10 cellular contexts compared by ENCODE assay signal in genomic region chr7:77269360-77270075, GRCh38.
DNase-seq lines count a peak whose midpoint lies in the region; ATAC-seq lines count a peak whose summit lies in the region.
"Had no signal": no experiment of that assay in that cellular context is flagged by ENCODE, and none has a peak within 500 bp of the region (broad histone marks: within the 10 kb centered on the region; RNA-seq: fewer than 3 reads in every experiment).

No MANE protein-coding gene starts in this region.

- H3K36me3 ChIP-seq in mucosa of rectum (ENCODE audit: control insufficient read depth in 2 of 2, insufficient read depth in 2 of 2, low read length in 2 of 2) = no peaks in the 10 kb centered on the region

- ATAC-seq in GM18508 (IDR thresholded peaks at IDR 0.05; ENCODE audit: insufficient read depth, unreplicated experiment) (peak; percentile 49), HG02623 (IDR thresholded peaks at IDR 0.05; ENCODE audit: unreplicated experiment) (peak; percentile 64)

- no peak overlapping the region for H3K9ac ChIP-seq in mucosa of rectum (ENCODE audit: low read depth in 1 of 2, low read length in 2 of 2)

- H3K27me3 ChIP-seq in mucosa of rectum (ENCODE audit: control insufficient read depth in 2 of 2, insufficient read depth in 2 of 2, low read length in 2 of 2) = no peaks in the 10 kb centered on the region

- H3K9me3 ChIP-seq in mucosa of rectum (ENCODE audit: control insufficient read depth in 2 of 2, low read length in 2 of 2) = no peaks in the 10 kb centered on the region

- H3K4me1 ChIP-seq in mucosa of rectum (ENCODE audit: control insufficient read depth in 2 of 2, insufficient read depth in 2 of 2, low read length in 2 of 2) = no peaks in the 10 kb centered on the region

- peak; percentile 61 for DNase-seq in NAMALWA (ENCODE audit: low spot score)
- DNase-seq in NCI-H1436 (lab: John Stamatoyannopoulos, UW) = no peak
- DNase-seq in dermis blood vessel endothelial cell = no peak
- no peak for DNase-seq in activated CD4-positive, alpha-beta T cell treated with anti-CD3 and anti-CD28 coated beads, Interleukin-2, amount 50 U/mL, for 1 hour
- DNase-seq in SHP77 (lab: John Stamatoyannopoulos, UW) = no peak
- DNase-seq: activated effector memory CD4-positive, alpha-beta T cell treated with Interleukin-2 at 50 U/mL for 16 hours; NCI-H1092 treated with DMSO at 0.1 percent for 48 hours had no signal

- peak overlapping the region in 1 of 2 donors; percentile 26 for H3K4me3 ChIP-seq in mucosa of rectum (ENCODE audit: low read length in 2 of 2)

- peak overlapping the region; percentile 23 to 50 for H3K27ac ChIP-seq in mucosa of rectum (ENCODE audit: low read depth in 2 of 2, low read length in 2 of 2)
